17 cellular contexts compared by ENCODE assay signal in genomic region chr12:106091421-106091820, GRCh38. TPM values are rescaled to one million over a fixed set of nuclear protein-coding genes. Genes with fewer than 3 reads are reported as not detected.
DNase-seq lines count a peak whose midpoint lies in the region; ATAC-seq and TF ChIP-seq lines count a peak whose summit lies in the region.
"Had no signal": no experiment of that assay in that cellular context is flagged by ENCODE, and none has a peak within 500 bp of the region (broad histone marks: within the 10 kb centered on the region; RNA-seq: fewer than 3 reads in every experiment).

No MANE protein-coding gene starts in this region.

- H3K27ac ChIP-seq in mammary epithelial cell (ENCODE audit: insufficient read depth, low read depth, low read length): no peak overlapping the region
- H3K27ac ChIP-seq in esophagus muscularis mucosa (replicated peaks in 1 of 4): peak overlapping the region; percentile 71 to 80 (median 78)
- H3K27ac ChIP-seq in upper lobe of right lung: peak overlapping the region; percentile 68
- H3K27ac ChIP-seq: 22Rv1, HL-60 had no signal

- BruUV-seq in MCF 10A (replicated peaks; lab: Mats Ljungman, UMichigan) (no TSS peak), mammary epithelial cell (replicated peaks; lab: Mats Ljungman, UMichigan) (no TSS peak)

- dilution Hi-C loops in mammary epithelial cell (cut with HindIII; ENCODE audit: low sequenced_read_pairs): no loop called here

- H3K4me3 Mint-ChIP-seq in MCF 10A (ENCODE audit: unreplicated experiment) (no peak overlapping the region), osteocyte (ENCODE audit: unreplicated experiment) (peak overlapping the region; percentile 0)

- CTCF ChIA-PET in MCF 10A (lab: Yijun Ruan, JAX): no interaction called here
- CTCF ChIA-PET in mammary epithelial cell (lab: Charles Lee; ENCODE audit: low non-redundant PET): interaction anchor here (0.7 kb wide), 1 partner anchor 1264 kb away, joined by 7 read pairs; no protein-coding TSS in a partner anchor

- H3K4me1 Mint-ChIP-seq in MCF 10A (ENCODE audit: insufficient read depth, unreplicated experiment) (peaks cover 13% of the 10 kb centered on the region), osteocyte (ENCODE audit: unreplicated experiment) (peaks cover 62% of the 10 kb centered on the region)

- ATAC-seq in upper lobe of right lung: no peak

- no peaks in the 10 kb centered on the region for H4K20me1 ChIP-seq in mammary epithelial cell (ENCODE audit: insufficient read depth, low read length)

- intact Hi-C loops in MCF 10A (cut with micrococcal nuclease) (no loop called here), mammary epithelial cell (cut with micrococcal nuclease) (no loop called here), esophagus muscularis mucosa (cut with DNase I) (no loop called here), upper lobe of right lung (cut with DNase I) (no loop called here)

- H3K4me2 ChIP-seq in mammary epithelial cell (ENCODE audit: insufficient read depth, low read depth, low read length): no peak overlapping the region

- H3K27ac Mint-ChIP-seq in MCF 10A (ENCODE audit: low read depth, unreplicated experiment): peak overlapping the region; percentile 92
- H3K27ac Mint-ChIP-seq in osteocyte (ENCODE audit: unreplicated experiment): peak overlapping the region; percentile 99

- H3K27me3 Mint-ChIP-seq in MCF 10A (ENCODE audit: insufficient read depth, unreplicated experiment): no peaks in the 10 kb centered on the region
- H3K27me3 Mint-ChIP-seq in osteocyte (ENCODE audit: unreplicated experiment): no peaks in the 10 kb centered on the region

- TF ChIP-seq EP300 in esophagus muscularis mucosa (IDR thresholded peaks at IDR 0.05): no peak

- no peaks in the 10 kb centered on the region for H3K9me3 Mint-ChIP-seq in MCF 10A (ENCODE audit: unreplicated experiment)
- H3K9me3 Mint-ChIP-seq in osteocyte (ENCODE audit: unreplicated experiment): no peaks in the 10 kb centered on the region

- DNase-seq in MCF 10A (ENCODE audit: unreplicated experiment) (no peak), mammary epithelial cell (no peak), esophagus muscularis mucosa (ENCODE audit: extremely low spot score) (no peak), osteocyte (ENCODE audit: extremely low spot score, unreplicated experiment) (no peak), upper lobe of right lung (no peak), NCI-H524 treated with DMSO at 0.1 percent for 48 hours (lab: John Stamatoyannopoulos, UW) (no peak), BE2C (no peak), GF-D8 (lab: John Stamatoyannopoulos, UW) (no peak)
- DNase-seq: activated CD4-positive, alpha-beta T cell treated with anti-CD3 and anti-CD28 coated beads, Interleukin-2, amount 50 U/mL, for 4 hours; activated effector memory CD4-positive, alpha-beta T cell treated with anti-CD3 and anti-CD28 coated beads, Interleukin-2, amount 50 U/mL, for 16 hours; cerebellar nuclear complex; pancreas; stimulated activated CD4-positive, alpha-beta T cell treated with anti-CD3 and anti-CD28 coated beads, Interleukin-4, amount 100 ng/mL, for 1 hour; stimulated activated naive CD4-positive, alpha-beta T cell; T-helper 9 cell had no signal

- no peak for TF ChIP-seq POLR2A in esophagus muscularis mucosa (IDR thresholded peaks at IDR 0.05; ENCODE audit: low read depth)

- H3K4me3 ChIP-seq in mammary epithelial cell (replicated peaks in 1 of 3; ENCODE audit: insufficient read depth in 1 of 3, low read depth in 2 of 3, low read length in 3 of 3): no peak overlapping the region
- H3K4me3 ChIP-seq in esophagus muscularis mucosa: no peak overlapping the region
- H3K4me3 ChIP-seq in upper lobe of right lung: no peak overlapping the region
- H3K4me3 ChIP-seq in BE2C (ENCODE audit: low read depth, low read length): no peak overlapping the region
- H3K4me3 ChIP-seq: pancreas had no signal

- in situ Hi-C loops in mammary epithelial cell (cut with MboI; ENCODE audit: low sequenced_read_pairs in 2 of 2): no loop called here

- no peak for TF ChIP-seq CTCF in MCF 10A (IDR thresholded peaks at IDR 0.05; ENCODE audit: unreplicated experiment)
- TF ChIP-seq CTCF in mammary epithelial cell (conservative IDR thresholded peaks at IDR 0.05 in 1 of 2, IDR thresholded peaks at IDR 0.05 in 1 of 2; ENCODE audit: extremely low read depth in 1 of 2, insufficient read depth in 1 of 2, low read depth in 1 of 2, low read length in 2 of 2): no peak
- TF ChIP-seq CTCF in esophagus muscularis mucosa (IDR thresholded peaks at IDR 0.05): no peak
- TF ChIP-seq CTCF in osteocyte (IDR thresholded peaks at IDR 0.05): no peak
- TF ChIP-seq CTCF in upper lobe of right lung (IDR thresholded peaks at IDR 0.05): no peak
- no peak for TF ChIP-seq CTCF in BE2C (IDR thresholded peaks at IDR 0.05; ENCODE audit: low read depth, low read length)

- POLR2A ChIA-PET in MCF 10A (lab: Yijun Ruan, JAX): interaction anchor here (1.0 kb wide), 2 partner anchors 15 to 43 kb away, joined by 3 to 4 read pairs; no protein-coding TSS in a partner anchor

- H2AFZ ChIP-seq in mammary epithelial cell (ENCODE audit: low read depth, low read length): no peak overlapping the region

- no peaks in the 10 kb centered on the region for H3K27me3 ChIP-seq in mammary epithelial cell (ENCODE audit: insufficient read depth, low read length)
- no peaks in the 10 kb centered on the region for H3K27me3 ChIP-seq in esophagus muscularis mucosa
- no peaks in the 10 kb centered on the region for H3K27me3 ChIP-seq in upper lobe of right lung
- H3K27me3 ChIP-seq in BE2C: peaks cover 4% of the 10 kb centered on the region; the same call in 1 of the 2 replicates
- H3K27me3 ChIP-seq: pancreas had no signal

- no peaks in the 10 kb centered on the region for H3K36me3 Mint-ChIP-seq in MCF 10A (ENCODE audit: insufficient read depth, unreplicated experiment)
- H3K36me3 Mint-ChIP-seq in osteocyte (ENCODE audit: unreplicated experiment): peaks cover 23% of the 10 kb centered on the region

- H3K79me2 ChIP-seq in mammary epithelial cell (ENCODE audit: insufficient read depth, low read length): peaks cover 13% of the 10 kb centered on the region

- H3K36me3 ChIP-seq in mammary epithelial cell (ENCODE audit: insufficient read depth, low read length) (no peaks in the 10 kb centered on the region), esophagus muscularis mucosa (peaks cover 0 to 20% (median 0%) of the 10 kb centered on the region in 4 donors), upper lobe of right lung (no peaks in the 10 kb centered on the region), BE2C (no peaks in the 10 kb centered on the region)
- H3K36me3 ChIP-seq: pancreas had no signal

- H3K9me3 ChIP-seq in mammary epithelial cell (replicated peaks; ENCODE audit: insufficient read depth, low read length) (no peaks in the 10 kb centered on the region), esophagus muscularis mucosa (no peaks in the 10 kb centered on the region), upper lobe of right lung (no peaks in the 10 kb centered on the region), BE2C (no peaks in the 10 kb centered on the region)
- H3K9me3 ChIP-seq: pancreas had no signal

- 100% methylated on average over 6 of the region's 6 CpGs for WGBS in mammary epithelial cell (ENCODE audit: low coverage, missing lambda C conversion rate)
- 86% methylated on average over 6 of the region's 6 CpGs for WGBS in esophagus muscularis mucosa

- no peak overlapping the region for H3K9ac ChIP-seq in mammary epithelial cell (ENCODE audit: insufficient read depth, low read length)

- H3K4me1 ChIP-seq in mammary epithelial cell (ENCODE audit: insufficient read depth, low read length) (peaks cover 15% of the 10 kb centered on the region), esophagus muscularis mucosa (peaks cover 53 to 74% (median 61%) of the 10 kb centered on the region in 4 donors), upper lobe of right lung (peaks cover 33% of the 10 kb centered on the region), BE2C (no peaks in the 10 kb centered on the region)

RNA-seq across cellular contexts. Expression of gene NUAK1, which starts 47.3 kb away (rescaled TPM):
- 2.6 and 3.4 TPM in 2 replicates for total RNA-seq in MCF 10A (2022)
- 10 to 100 TPM; 12.5 to 39.8 TPM for total RNA-seq in mammary epithelial cell
- 7.4 TPM for polyA plus RNA-seq in mammary epithelial cell
- 21.2 TPM for polyA minus RNA-seq in mammary epithelial cell
- total RNA-seq in esophagus muscularis mucosa: 10 to 100 TPM in 2 of 4 donors, 1 to 10 TPM in 2; 7.1 to 19.8 (median 10.7) TPM
- total RNA-seq in osteocyte: 20.2 and 21.1 TPM in 2 replicates
- total RNA-seq in upper lobe of right lung: 40.8 TPM
- polyA plus RNA-seq in BE2C (2012; ENCODE audit: insufficient read depth, insufficient read length, low read depth): 0.94 TPM
